1 cellular context compared by ENCODE assay signal in genomic region chr2:202052235-202052634, GRCh38.
TF ChIP-seq lines count a peak whose summit lies in the region.

No MANE protein-coding gene starts in this region.

TF ChIP-seq in GM12878, 131 proteins besides CTCF, POLR2A, EP300 and RAD21:
- peak; percentile 36; the same call in 1 of the 2 replicates for TF ChIP-seq IKZF1 (conservative IDR thresholded peaks at IDR 0.05)
- TF ChIP-seq MEF2B (IDR thresholded peaks at IDR 0.05; ENCODE audit: partially characterized antibody, poor library complexity, severe bottlenecking), result no peak
- peak; percentile 87 for TF ChIP-seq SPI1 (IDR thresholded peaks at IDR 0.05; ENCODE audit: borderline replicate concordance, insufficient read depth, low read depth, low read length)
- TF ChIP-seq POLR2AphosphoS2 (IDR thresholded peaks at IDR 0.05; ENCODE audit: low read depth, low read length), result no peak
